In the genomic region with DNA sequence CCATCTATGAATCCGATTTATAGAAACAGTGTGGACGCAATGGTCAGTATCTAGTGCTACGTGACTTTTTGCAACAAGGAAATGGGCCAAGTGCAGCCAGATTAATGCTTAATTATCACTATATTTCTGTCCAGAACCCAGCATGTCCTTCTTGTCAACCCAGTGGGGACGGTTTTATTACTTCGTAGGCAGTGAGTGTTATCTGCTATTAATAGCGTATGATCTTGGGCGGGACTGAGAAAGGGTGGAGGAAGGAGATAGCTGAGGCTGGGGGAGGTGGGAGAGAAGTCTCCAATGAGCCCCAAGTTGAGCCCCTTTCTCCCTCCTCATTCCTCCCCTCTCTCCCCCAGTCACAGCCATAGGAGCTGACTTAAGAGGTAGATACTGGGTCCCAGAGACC, we compare ENCODE assay signal across 11 cellular contexts.
"Had no signal": no experiment of that assay in that cellular context is flagged by ENCODE, and none has a peak within 500 bp of the region (broad histone marks: within the 10 kb centered on the region; RNA-seq: fewer than 3 reads in every experiment).

No MANE protein-coding gene starts in this region.

- H3K27ac ChIP-seq: ascending aorta, breast epithelium, lower lobe of right lung, tibial artery had no signal

- H3K9me3 ChIP-seq: ascending aorta, breast epithelium, lower lobe of right lung, tibial artery had no signal

- DNase-seq: activated CD4-positive, alpha-beta T cell treated with anti-CD3 and anti-CD28 coated beads, Interleukin-2, amount 50 U/mL, for 4 hours; activated CD4-positive, CD25-positive, alpha-beta regulatory T cell treated with anti-CD3 and anti-CD28 coated beads, Interleukin-2, amount 50 U/mL, for 72 hours; activated naive CD4-positive, alpha-beta T cell treated with anti-CD3 and anti-CD28 coated beads, Interleukin-2, amount 10 ng/mL, durations not matched to agents 7 days and 5 days; lower lobe of right lung; stimulated activated CD4-positive, alpha-beta T cell treated with anti-CD3 and anti-CD28 coated beads, Interleukin-15, amount 100 ng/mL, for 24 hours; stimulated activated CD4-positive, alpha-beta T cell treated with anti-CD3 and anti-CD28 coated beads, Interleukin-4, amount 100 ng/mL, for 1 hour; stimulated activated naive B cell treated with anti-CD40 and anti-IgM and Interleukin-4, amounts not matched to agents 10 μg/mL and 1 μg/mL and 100 μg/mL, for 72 hours; SW 1271; tibial artery had no signal

- H3K4me1 ChIP-seq: ascending aorta, breast epithelium, lower lobe of right lung, tibial artery had no signal

- H3K27me3 ChIP-seq: ascending aorta, breast epithelium had no signal

- ATAC-seq: lower lobe of right lung; stimulated activated naive B cell treated with anti-CD40 and anti-IgM and Interleukin-4, amounts not matched to agents 10 μg/mL and 1 μg/mL and 100 μg/mL, for 72 hours had no signal

- H3K4me3 ChIP-seq: ascending aorta, breast epithelium, lower lobe of right lung, tibial artery had no signal

- H3K36me3 ChIP-seq: ascending aorta, breast epithelium, lower lobe of right lung, tibial artery had no signal
